In the genomic region with DNA sequence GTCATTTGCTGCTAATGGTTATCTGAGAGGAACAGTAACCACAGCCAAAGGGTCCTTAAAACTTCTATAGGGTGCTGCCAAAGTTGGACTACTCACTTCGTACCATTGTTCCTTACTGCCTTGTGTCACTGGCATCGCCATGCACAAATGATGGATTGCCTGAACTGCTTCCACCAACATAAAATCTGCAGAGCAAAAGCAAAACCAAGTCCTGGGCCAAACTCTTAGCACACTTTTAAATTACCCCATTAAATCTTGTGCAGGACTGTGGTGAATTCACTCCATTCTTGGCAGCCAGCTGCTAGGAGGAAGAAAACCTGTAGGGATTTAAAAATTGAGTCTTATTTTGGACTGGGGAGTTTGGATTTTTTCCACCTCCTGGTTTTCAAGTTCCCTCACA, we compare ENCODE assay signal across 19 cellular contexts.
A peak's percentile ranks its signal among the peaks of the same experiment; 100 is the strongest.
DNase-seq lines count a peak whose midpoint lies in the region; ATAC-seq and TF ChIP-seq lines count a peak whose summit lies in the region.
"Had no signal": no experiment of that assay in that cellular context is flagged by ENCODE, and none has a peak within 500 bp of the region (broad histone marks: within the 10 kb centered on the region; RNA-seq: fewer than 3 reads in every experiment).

No MANE protein-coding gene starts in this region.

- peaks cover 2% of the 10 kb centered on the region; the same call in 1 of the 2 replicates for H3K9me2 ChIP-seq in GM23338 (ENCODE audit: insufficient read depth)
- H3K9me2 ChIP-seq in SK-N-SH, result no peaks in the 10 kb centered on the region

- CTCF ChIA-PET in SK-N-SH (lab: Yijun Ruan, JAX), result no interaction called here

- H2AFZ ChIP-seq in GM23338 (0 out of 2 replicates have a peak overlapping the region, but pooled peaks have one; percentile 8), SK-N-SH (ENCODE audit: low read depth) (no peak overlapping the region)

- no peak overlapping the region for H3K4me3 Mint-ChIP-seq in GM23338
- H3K4me3 Mint-ChIP-seq: B cell; CD4-positive, alpha-beta T cell; CD8-positive, alpha-beta T cell had no signal

- no peak overlapping the region for H3K9ac ChIP-seq in SK-N-SH
- H3K9ac ChIP-seq: BLaER1 treated with 17β-estradiol and CSF1 and Interleukin-3, amounts not matched to agents 10 nM and 100 nM had no signal

- H3K9me3 Mint-ChIP-seq in GM23338, result no peaks in the 10 kb centered on the region
- H3K9me3 Mint-ChIP-seq: CD4-positive, alpha-beta T cell; CD8-positive, alpha-beta T cell had no signal

- no peak overlapping the region for H3K27ac ChIP-seq in GM23338 (ENCODE audit: low read depth)
- H3K27ac ChIP-seq in SK-N-SH (ENCODE audit: low read depth in 2 of 2, low read length in 1 of 2), result no peak overlapping the region
- H3K27ac ChIP-seq: 22Rv1; A549; BLaER1 treated with 17β-estradiol and CSF1 and Interleukin-3, amounts not matched to agents 10 nM and 100 nM; C4-2B had no signal

- H3K4me2 ChIP-seq in GM23338, result no peak overlapping the region
- no peak overlapping the region for H3K4me2 ChIP-seq in SK-N-SH
- H3K4me2 ChIP-seq: A549; BLaER1 treated with 17β-estradiol and CSF1 and Interleukin-3, amounts not matched to agents 10 nM and 100 nM had no signal

- H3K4me1 Mint-ChIP-seq in GM23338, result no peaks in the 10 kb centered on the region
- H3K4me1 Mint-ChIP-seq: B cell had no signal

- no peak for TF ChIP-seq EP300 in SK-N-SH (IDR thresholded peaks at IDR 0.05; ENCODE audit: borderline replicate concordance in 1 of 2, low read depth in 1 of 2, low read length in 1 of 2)

- H3K27ac Mint-ChIP-seq in GM23338, result no peak overlapping the region
- H3K27ac Mint-ChIP-seq: B cell; CD4-positive, alpha-beta T cell; CD8-positive, alpha-beta T cell had no signal

- no peaks in the 10 kb centered on the region for H3F3A ChIP-seq in GM23338 (replicated peaks; ENCODE audit: low read depth)
- H3F3A ChIP-seq in SK-N-SH (replicated peaks; ENCODE audit: insufficient read depth), result no peaks in the 10 kb centered on the region

- H3K9me3 ChIP-seq in SK-N-SH, result no peaks in the 10 kb centered on the region
- H3K9me3 ChIP-seq: A549; BLaER1 treated with 17β-estradiol and CSF1 and Interleukin-3, amounts not matched to agents 10 nM and 100 nM; Caco-2 had no signal

- H3K4me1 ChIP-seq in GM23338 (ENCODE audit: insufficient read depth) (no peaks in the 10 kb centered on the region), SK-N-SH (ENCODE audit: control insufficient read depth in 1 of 2, insufficient read depth in 2 of 2, low read depth in 1 of 2, low read length in 1 of 2) (peaks cover 0 to 10% of the 10 kb centered on the region in 2 experiments; a peak in 2 of 4 replicates)
- H3K4me1 ChIP-seq: A549; BLaER1 treated with 17β-estradiol and CSF1 and Interleukin-3, amounts not matched to agents 10 nM and 100 nM; Caco-2 had no signal

- whole genome bisulfite sequencing in SK-N-SH (ENCODE audit: low lambda C conversion rate), result 8% methylated on average over 2 of the region's 2 CpGs

- H3K36me3 Mint-ChIP-seq in GM23338 (ENCODE audit: low read depth), result no peaks in the 10 kb centered on the region
- H3K36me3 Mint-ChIP-seq: CD8-positive, alpha-beta T cell had no signal

- H4K20me1 ChIP-seq in GM23338 (replicated peaks; ENCODE audit: insufficient read depth) (no peaks in the 10 kb centered on the region), SK-N-SH (ENCODE audit: insufficient read depth) (no peaks in the 10 kb centered on the region)
- H4K20me1 ChIP-seq: BLaER1 treated with 17β-estradiol and CSF1 and Interleukin-3, amounts not matched to agents 10 nM and 100 nM had no signal

- H3K4me3 ChIP-seq in GM23338 (no peak overlapping the region), SK-N-SH (ENCODE audit: low read depth in 2 of 2, low read length in 1 of 2) (no peak overlapping the region)
- H3K4me3 ChIP-seq: A549; BLaER1 treated with 17β-estradiol and CSF1 and Interleukin-3, amounts not matched to agents 10 nM and 100 nM; GM12878 had no signal

- H3K27me3 Mint-ChIP-seq in GM23338 (ENCODE audit: insufficient read depth, low read depth, poor library complexity), result no peaks in the 10 kb centered on the region
- H3K27me3 Mint-ChIP-seq: B cell had no signal

- H3K79me2 ChIP-seq in GM23338 (replicated peaks; ENCODE audit: insufficient read depth) (no peaks in the 10 kb centered on the region), SK-N-SH (ENCODE audit: insufficient read depth) (no peaks in the 10 kb centered on the region)

- DNase-seq in GM23338 (ENCODE audit: low spot score) (no peak), NCI-H446 treated with DMSO at 0.1 percent for 48 hours (lab: John Stamatoyannopoulos, UW) (peak; percentile 66), medulla oblongata (ENCODE audit: extremely low spot score) (peak; percentile 7), SK-N-SH (no peak), GM10266 (ENCODE audit: extremely low spot score) (no peak)
- DNase-seq: AML-193; Caco-2; Calu3; CD4-positive, alpha-beta T cell; CD8-positive, alpha-beta T cell; DMS79 treated with DMSO at 0.1 percent for 48 hours; GF-D8 had no signal

- POLR2A ChIA-PET in SK-N-SH (lab: Yijun Ruan, JAX), result no interaction called here

- H3K36me3 ChIP-seq in GM23338 (ENCODE audit: insufficient read depth), result no peaks in the 10 kb centered on the region
- H3K36me3 ChIP-seq in SK-N-SH (replicated peaks in 1 of 2; ENCODE audit: control insufficient read depth in 1 of 2, insufficient read depth in 2 of 2, low read length in 1 of 2), result no peaks in the 10 kb centered on the region
- H3K36me3 ChIP-seq: BLaER1 treated with 17β-estradiol and CSF1 and Interleukin-3, amounts not matched to agents 10 nM and 100 nM had no signal

- TF ChIP-seq CTCF in GM23338 (conservative IDR thresholded peaks at IDR 0.05; ENCODE audit: low read depth in 2 of 2), result no peak
- no peak for TF ChIP-seq CTCF in SK-N-SH (IDR thresholded peaks at IDR 0.05)
- TF ChIP-seq CTCF in GM10266 (IDR thresholded peaks at IDR 0.05; ENCODE audit: control insufficient read depth, insufficient read depth, low read depth, missing control alignments), result no peak

- no peak for TF ChIP-seq RAD21 in SK-N-SH (IDR thresholded peaks at IDR 0.05; ENCODE audit: low read length)

- H3K27me3 ChIP-seq in GM23338 (ENCODE audit: insufficient read depth) (no peaks in the 10 kb centered on the region), SK-N-SH (ENCODE audit: insufficient read depth) (no peaks in the 10 kb centered on the region)
- H3K27me3 ChIP-seq: BLaER1 treated with 17β-estradiol and CSF1 and Interleukin-3, amounts not matched to agents 10 nM and 100 nM had no signal

- ATAC-seq in GM23338 (no peak), GM18867 (IDR thresholded peaks at IDR 0.05; ENCODE audit: unreplicated experiment) (no peak)
- ATAC-seq: A549; CD8-positive, alpha-beta T cell; GM12878 had no signal

TF ChIP-seq in GM23338, 12 proteins besides CTCF, POLR2A, EP300 and RAD21 (continues in another document):
- no peak for TF ChIP-seq CREB1 (CRISPR knock-in tag; IDR thresholded peaks at IDR 0.05; ENCODE audit: low read depth)

TF ChIP-seq in SK-N-SH, 30 proteins besides CTCF, POLR2A, EP300 and RAD21:
- no peak for TF ChIP-seq JUND (IDR thresholded peaks at IDR 0.05)
- TF ChIP-seq GATA2 (CRISPR knock-in tag; IDR thresholded peaks at IDR 0.05), result no peak
- TF ChIP-seq, protein P1, sequence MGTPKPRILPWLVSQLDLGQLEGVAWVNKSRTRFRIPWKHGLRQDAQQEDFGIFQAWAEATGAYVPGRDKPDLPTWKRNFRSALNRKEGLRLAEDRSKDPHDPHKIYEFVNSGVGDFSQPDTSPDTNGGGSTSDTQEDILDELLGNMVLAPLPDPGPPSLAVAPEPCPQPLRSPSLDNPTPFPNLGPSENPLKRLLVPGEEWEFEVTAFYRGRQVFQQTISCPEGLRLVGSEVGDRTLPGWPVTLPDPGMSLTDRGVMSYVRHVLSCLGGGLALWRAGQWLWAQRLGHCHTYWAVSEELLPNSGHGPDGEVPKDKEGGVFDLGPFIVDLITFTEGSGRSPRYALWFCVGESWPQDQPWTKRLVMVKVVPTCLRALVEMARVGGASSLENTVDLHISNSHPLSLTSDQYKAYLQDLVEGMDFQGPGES (IDR thresholded peaks at IDR 0.05; ENCODE audit: low read depth, low read length), result no peak
- TF ChIP-seq MEF2A (IDR thresholded peaks at IDR 0.05; ENCODE audit: borderline replicate concordance, low read depth), result no peak
- no peak for TF ChIP-seq SMC3 (IDR thresholded peaks at IDR 0.05; ENCODE audit: low read depth, low read length)
- no peak for TF ChIP-seq FOSL2 (IDR thresholded peaks at IDR 0.05; ENCODE audit: borderline replicate concordance, low read depth)
- TF ChIP-seq FOXJ3 (CRISPR knock-in tag; IDR thresholded peaks at IDR 0.05), result no peak
- TF ChIP-seq, protein P2, sequence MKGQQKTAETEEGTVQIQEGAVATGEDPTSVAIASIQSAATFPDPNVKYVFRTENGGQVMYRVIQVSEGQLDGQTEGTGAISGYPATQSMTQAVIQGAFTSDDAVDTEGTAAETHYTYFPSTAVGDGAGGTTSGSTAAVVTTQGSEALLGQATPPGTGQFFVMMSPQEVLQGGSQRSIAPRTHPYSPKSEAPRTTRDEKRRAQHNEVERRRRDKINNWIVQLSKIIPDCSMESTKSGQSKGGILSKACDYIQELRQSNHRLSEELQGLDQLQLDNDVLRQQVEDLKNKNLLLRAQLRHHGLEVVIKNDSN (IDR thresholded peaks at IDR 0.05; ENCODE audit: borderline replicate concordance, low read depth), result no peak
- no peak for TF ChIP-seq YY1 (IDR thresholded peaks at IDR 0.05; ENCODE audit: low read depth)
- TF ChIP-seq RXRA (IDR thresholded peaks at IDR 0.05; ENCODE audit: borderline replicate concordance, low read depth), result no peak
- TF ChIP-seq TCF12 (IDR thresholded peaks at IDR 0.05), result no peak
- TF ChIP-seq POLR2AphosphoS5 (IDR thresholded peaks at IDR 0.05; ENCODE audit: low read depth, low read length), result no peak
- TF ChIP-seq NRF1 (IDR thresholded peaks at IDR 0.05; ENCODE audit: low read depth, low read length), result no peak
- TF ChIP-seq, protein P3, sequence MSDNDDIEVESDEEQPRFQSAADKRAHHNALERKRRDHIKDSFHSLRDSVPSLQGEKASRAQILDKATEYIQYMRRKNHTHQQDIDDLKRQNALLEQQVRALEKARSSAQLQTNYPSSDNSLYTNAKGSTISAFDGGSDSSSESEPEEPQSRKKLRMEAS (IDR thresholded peaks at IDR 0.05; ENCODE audit: low read depth), result no peak
- TF ChIP-seq CHD2 (IDR thresholded peaks at IDR 0.05; ENCODE audit: low read length, partially characterized antibody), result no peak
- no peak for TF ChIP-seq TAF1 (IDR thresholded peaks at IDR 0.05; ENCODE audit: borderline replicate concordance, low read depth, low read length)

Comparison
In these comparisons a context has a peak if more than half of its experiments do, and no peak if none do; other contexts are left out.
1. DNase-seq: peak in NCI-H446 treated with DMSO at 0.1 percent for 48 hours (single experiment) and medulla oblongata (single experiment); none in GM23338 (single experiment), SK-N-SH (single experiment) and GM10266 (single experiment).